Comparison of ENCODE assay signal across 27 cellular contexts in genomic region chr5:68429510-68429909, GRCh38.
"Had no signal": no experiment of that assay in that cellular context is flagged by ENCODE, and none has a peak within 500 bp of the region (broad histone marks: within the 10 kb centered on the region; RNA-seq: fewer than 3 reads in every experiment).

No MANE protein-coding gene starts in this region.

- H3K36me3 ChIP-seq: right atrium auricular region, stomach, thoracic aorta, tibial artery, uterus had no signal

- H3K9me3 Mint-ChIP-seq: naive B cell; natural killer cell; neural crest cell; stimulated activated naive B cell treated with anti-CD40 and anti-IgM and Interleukin-4, amounts not matched to agents 10 μg/mL and 1 μg/mL and 100 μg/mL, for 72 hours had no signal

- ATAC-seq: left cardiac atrium; left lobe of liver; natural killer cell; sciatic nerve; stimulated activated naive B cell treated with anti-CD40 and anti-IgM and Interleukin-4, amounts not matched to agents 10 μg/mL and 1 μg/mL and 100 μg/mL, for 72 hours; stimulated activated naive CD8-positive, alpha-beta T cell treated with anti-CD3 and anti-CD28 coated beads, Interleukin-15, Interleukin-2, amounts not matched to agents 100 U/mL and 50 U/mL, for 24 hours had no signal

- H3K27me3 Mint-ChIP-seq: naive B cell; stimulated activated naive B cell treated with anti-CD40 and anti-IgM and Interleukin-4, amounts not matched to agents 10 μg/mL and 1 μg/mL and 100 μg/mL, for 72 hours had no signal

- H3K9me3 ChIP-seq: right atrium auricular region, stomach, thoracic aorta, tibial artery, uterus had no signal

- H3K27me3 ChIP-seq: right atrium auricular region, stomach, tibial artery, uterus had no signal

- H3K4me3 Mint-ChIP-seq: mesothelial cell of epicardium; naive B cell; natural killer cell; neural crest cell; stimulated activated naive B cell treated with anti-CD40 and anti-IgM and Interleukin-4, amounts not matched to agents 10 μg/mL and 1 μg/mL and 100 μg/mL, for 72 hours; type B pancreatic cell had no signal

- H3K4me3 ChIP-seq: lung, right atrium auricular region, skin epidermis, stomach, thoracic aorta, tibial artery, uterus had no signal

- H3K27ac ChIP-seq: right atrium auricular region, stomach, thoracic aorta, tibial artery had no signal

- FAIRE-seq: keratinocyte had no signal

- H3K36me3 Mint-ChIP-seq: naive B cell, natural killer cell, type B pancreatic cell had no signal

- DNase-seq: head of caudate nucleus; hippocampal formation; kidney glomerular epithelial cell; left cardiac atrium; mesendoderm; naive B cell; natural killer cell; stimulated activated CD4-positive, alpha-beta T cell treated with anti-CD3 and anti-CD28 coated beads, Interleukin-12 subunit alpha, Interleukin-12 subunit beta, amount 100 ng/mL, for 4 hours; stimulated activated CD4-positive, alpha-beta T cell treated with anti-CD3 and anti-CD28 coated beads, Interleukin-15, amount 100 ng/mL, for 24 hours; stimulated activated CD4-positive, alpha-beta T cell treated with anti-CD3 and anti-CD28 coated beads, Interleukin-2, amount 100 ng/mL, for 24 hours; stimulated activated CD4-positive, alpha-beta T cell treated with anti-CD3 and anti-CD28 coated beads, Interleukin-4, amount 100 ng/mL, for 1 hour; stimulated activated naive B cell treated with anti-CD40 and anti-IgM and Interleukin-4, amounts not matched to agents 10 μg/mL and 1 μg/mL and 100 μg/mL, for 72 hours; stimulated activated naive CD8-positive, alpha-beta T cell treated with anti-CD3 and anti-CD28 coated beads, Interleukin-15, Interleukin-2, amounts not matched to agents 100 U/mL and 50 U/mL, for 24 hours; stomach; tibial artery; uterus had no signal

- H3K27ac Mint-ChIP-seq: mesothelial cell of epicardium; naive B cell; natural killer cell; progenitor cell of endocrine pancreas; stimulated activated naive B cell treated with anti-CD40 and anti-IgM and Interleukin-4, amounts not matched to agents 10 μg/mL and 1 μg/mL and 100 μg/mL, for 72 hours; type B pancreatic cell had no signal
